In the genomic region with DNA sequence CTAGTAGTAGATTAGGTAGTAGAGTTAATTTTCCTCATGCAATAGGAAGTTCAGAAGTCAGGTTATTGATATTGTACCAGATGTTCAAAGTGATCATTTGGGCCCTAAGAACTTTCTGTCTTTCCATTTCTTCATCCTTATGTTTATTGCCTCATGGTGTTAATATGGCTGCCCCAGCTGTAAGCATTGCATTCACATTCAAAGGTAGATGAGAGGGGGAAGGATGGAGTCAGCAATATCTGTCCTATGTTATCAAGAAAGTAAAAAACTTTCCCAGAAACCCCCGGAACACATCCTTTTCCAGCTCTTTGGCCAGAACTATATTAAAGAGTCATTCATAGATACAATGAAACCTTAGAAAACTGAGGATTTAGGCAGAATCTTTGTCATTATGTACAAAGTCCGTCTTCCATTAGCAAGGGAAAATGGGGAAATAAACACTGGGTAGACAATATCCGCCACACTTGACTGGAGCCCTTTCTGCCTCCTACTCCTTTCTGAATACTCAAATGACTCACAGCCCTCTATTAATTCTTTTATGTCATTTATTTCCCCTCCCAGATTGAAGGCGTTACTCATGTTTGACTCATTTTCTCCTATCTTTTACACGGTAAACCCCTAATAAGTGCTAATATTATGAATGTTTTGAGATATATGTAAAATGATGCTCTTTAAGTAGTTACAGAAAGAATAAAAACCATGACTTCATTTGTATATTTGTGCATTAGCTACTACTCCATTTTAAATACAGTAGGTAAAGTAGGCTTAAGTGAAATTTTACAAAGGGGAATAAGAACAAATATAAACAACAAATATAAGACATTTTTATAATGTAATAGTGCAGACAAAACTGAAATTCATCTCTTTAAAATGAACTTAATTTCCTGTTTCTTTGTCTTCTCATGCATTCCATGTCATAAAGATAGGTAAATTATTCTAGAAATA, we compare ENCODE assay signal across 10 cellular contexts.
DNase-seq lines count a peak whose midpoint lies in the region; ATAC-seq, FAIRE-seq and TF ChIP-seq lines count a peak whose summit lies in the region.
"Had no signal": no experiment of that assay in that cellular context is flagged by ENCODE, and none has a peak within 500 bp of the region (broad histone marks: within the 10 kb centered on the region; RNA-seq: fewer than 3 reads in every experiment).

No MANE protein-coding gene starts in this region.

- no peaks in the 10 kb centered on the region for H3K9me2 ChIP-seq in SK-N-SH

- no peak for TF ChIP-seq EP300 in SK-N-SH (IDR thresholded peaks at IDR 0.05; ENCODE audit: borderline replicate concordance in 1 of 2, low read depth in 1 of 2, low read length in 1 of 2)
- no peak for TF ChIP-seq EP300 in tibial nerve (IDR thresholded peaks at IDR 0.05)

- no peaks in the 10 kb centered on the region for H3K36me3 Mint-ChIP-seq in effector memory CD8-positive, alpha-beta T cell (ENCODE audit: insufficient read depth)

- H3K4me2 ChIP-seq in SK-N-SH: no peak overlapping the region

- DNase-seq in A172 (ENCODE audit: low spot score) (peak; percentile 42), GM19239 (ENCODE audit: insufficient read length, low spot score) (no peak), SK-N-SH (no peak), retina (no peak), OCI-M1 (lab: John Stamatoyannopoulos, UW) (no peak), tibial nerve (ENCODE audit: low spot score in 2 of 2) (no peak)
- no peak for DNase-seq in effector memory CD8-positive, alpha-beta T cell
- DNase-seq: effector CD8-positive, alpha-beta T cell had no signal

- H3K27ac ChIP-seq in SK-N-SH (ENCODE audit: low read depth in 2 of 2, low read length in 1 of 2) (no peak overlapping the region), tibial nerve (no peak overlapping the region)
- H3K27ac ChIP-seq: VCaP had no signal

- H2AFZ ChIP-seq in SK-N-SH (ENCODE audit: low read depth): no peak overlapping the region

- peaks cover 0 to 15% of the 10 kb centered on the region in 2 donors for H3K27me3 Mint-ChIP-seq in effector memory CD8-positive, alpha-beta T cell

- H3K9me3 Mint-ChIP-seq in effector memory CD8-positive, alpha-beta T cell: no peaks in the 10 kb centered on the region

- TF ChIP-seq RAD21 in SK-N-SH (IDR thresholded peaks at IDR 0.05; ENCODE audit: low read length): no peak

- ATAC-seq in HG03060 (IDR thresholded peaks at IDR 0.05; ENCODE audit: low read depth, unreplicated experiment): peak; percentile 67
- ATAC-seq in effector memory CD8-positive, alpha-beta T cell (replicated peaks): no peak

- no peaks in the 10 kb centered on the region for H3K4me1 ChIP-seq in SK-N-SH (ENCODE audit: control insufficient read depth in 1 of 2, insufficient read depth in 2 of 2, low read depth in 1 of 2, low read length in 1 of 2)
- no peaks in the 10 kb centered on the region for H3K4me1 ChIP-seq in tibial nerve

- peak; percentile 85 for FAIRE-seq in GM19239 (lab: Jason Lieb, UNC)

- no peak overlapping the region for H3K4me3 Mint-ChIP-seq in effector memory CD8-positive, alpha-beta T cell

- no peaks in the 10 kb centered on the region for H3F3A ChIP-seq in SK-N-SH (replicated peaks; ENCODE audit: insufficient read depth)

- no peak for TF ChIP-seq CTCF in SK-N-SH (IDR thresholded peaks at IDR 0.05)
- no peak for TF ChIP-seq CTCF in tibial nerve (IDR thresholded peaks at IDR 0.05)

- H3K9me3 ChIP-seq in SK-N-SH: no peaks in the 10 kb centered on the region
- no peaks in the 10 kb centered on the region for H3K9me3 ChIP-seq in tibial nerve

- no peak overlapping the region for H3K4me3 ChIP-seq in SK-N-SH (ENCODE audit: low read depth in 2 of 2, low read length in 1 of 2)
- no peak overlapping the region for H3K4me3 ChIP-seq in tibial nerve

- POLR2A ChIA-PET in SK-N-SH (lab: Yijun Ruan, JAX): no interaction called here

- no peaks in the 10 kb centered on the region for H3K27me3 ChIP-seq in SK-N-SH (ENCODE audit: insufficient read depth)
- no peaks in the 10 kb centered on the region for H3K27me3 ChIP-seq in tibial nerve

- H3K79me2 ChIP-seq in SK-N-SH (ENCODE audit: insufficient read depth): no peaks in the 10 kb centered on the region

- no peaks in the 10 kb centered on the region for H3K36me3 ChIP-seq in SK-N-SH (replicated peaks in 1 of 2; ENCODE audit: control insufficient read depth in 1 of 2, insufficient read depth in 2 of 2, low read length in 1 of 2)
- no peaks in the 10 kb centered on the region for H3K36me3 ChIP-seq in tibial nerve

- no peak overlapping the region for H3K27ac Mint-ChIP-seq in effector memory CD8-positive, alpha-beta T cell

- no peak for TF ChIP-seq POLR2A in tibial nerve (IDR thresholded peaks at IDR 0.05)

- H4K20me1 ChIP-seq in SK-N-SH (ENCODE audit: insufficient read depth): no peaks in the 10 kb centered on the region

- 50% methylated on average over 5 of the region's 5 CpGs for WGBS in SK-N-SH (ENCODE audit: low lambda C conversion rate)
- 47 to 49% methylated on average over 5 of the region's 5 CpGs for WGBS in tibial nerve, 2 donors

- CTCF ChIA-PET in SK-N-SH (lab: Yijun Ruan, JAX): interaction anchor here (0.5 kb wide), 1 partner anchor 55 kb away, joined by 3 read pairs; no protein-coding TSS in a partner anchor

- H3K4me1 Mint-ChIP-seq in effector memory CD8-positive, alpha-beta T cell (ENCODE audit: low read depth in 2 of 2): no peaks in the 10 kb centered on the region

- no peak overlapping the region for H3K9ac ChIP-seq in SK-N-SH

TF ChIP-seq in SK-N-SH, 30 proteins besides CTCF, POLR2A, EP300 and RAD21:
- TF ChIP-seq SMC3 (IDR thresholded peaks at IDR 0.05; ENCODE audit: low read depth, low read length) (no peak), JUND (IDR thresholded peaks at IDR 0.05) (peak; percentile 31), FOSL2 (IDR thresholded peaks at IDR 0.05; ENCODE audit: borderline replicate concordance, low read depth) (peak; percentile 28; the same call in 1 of the 2 replicates), TCF12 (IDR thresholded peaks at IDR 0.05) (peak; percentile 18; the same call in 1 of the 2 replicates)
- TF ChIP-seq, protein P1, sequence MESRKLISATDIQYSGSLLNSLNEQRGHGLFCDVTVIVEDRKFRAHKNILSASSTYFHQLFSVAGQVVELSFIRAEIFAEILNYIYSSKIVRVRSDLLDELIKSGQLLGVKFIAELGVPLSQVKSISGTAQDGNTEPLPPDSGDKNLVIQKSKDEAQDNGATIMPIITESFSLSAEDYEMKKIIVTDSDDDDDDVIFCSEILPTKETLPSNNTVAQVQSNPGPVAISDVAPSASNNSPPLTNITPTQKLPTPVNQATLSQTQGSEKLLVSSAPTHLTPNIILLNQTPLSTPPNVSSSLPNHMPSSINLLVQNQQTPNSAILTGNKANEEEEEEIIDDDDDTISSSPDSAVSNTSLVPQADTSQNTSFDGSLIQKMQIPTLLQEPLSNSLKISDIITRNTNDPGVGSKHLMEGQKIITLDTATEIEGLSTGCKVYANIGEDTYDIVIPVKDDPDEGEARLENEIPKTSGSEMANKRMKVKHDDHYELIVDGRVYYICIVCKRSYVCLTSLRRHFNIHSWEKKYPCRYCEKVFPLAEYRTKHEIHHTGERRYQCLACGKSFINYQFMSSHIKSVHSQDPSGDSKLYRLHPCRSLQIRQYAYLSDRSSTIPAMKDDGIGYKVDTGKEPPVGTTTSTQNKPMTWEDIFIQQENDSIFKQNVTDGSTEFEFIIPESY (IDR thresholded peaks at IDR 0.05; ENCODE audit: borderline replicate concordance, low read depth): no peak
- TF ChIP-seq, protein P2, sequence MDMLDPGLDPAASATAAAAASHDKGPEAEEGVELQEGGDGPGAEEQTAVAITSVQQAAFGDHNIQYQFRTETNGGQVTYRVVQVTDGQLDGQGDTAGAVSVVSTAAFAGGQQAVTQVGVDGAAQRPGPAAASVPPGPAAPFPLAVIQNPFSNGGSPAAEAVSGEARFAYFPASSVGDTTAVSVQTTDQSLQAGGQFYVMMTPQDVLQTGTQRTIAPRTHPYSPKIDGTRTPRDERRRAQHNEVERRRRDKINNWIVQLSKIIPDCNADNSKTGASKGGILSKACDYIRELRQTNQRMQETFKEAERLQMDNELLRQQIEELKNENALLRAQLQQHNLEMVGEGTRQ (IDR thresholded peaks at IDR 0.05; ENCODE audit: borderline replicate concordance, low read depth, low read length): no peak
